In genomic region chr2:216516730-216517350, GRCh38 we compare ENCODE assay signal across 9 cellular contexts. TPM values are rescaled to one million over a fixed set of nuclear protein-coding genes. Genes with fewer than 3 reads are reported as not detected.
A peak's percentile ranks its signal among the peaks of the same experiment; 100 is the strongest.
DNase-seq lines count a peak whose midpoint lies in the region; ATAC-seq and TF ChIP-seq lines count a peak whose summit lies in the region.
"Had no signal": no experiment of that assay in that cellular context is flagged by ENCODE, and none has a peak within 500 bp of the region (broad histone marks: within the 10 kb centered on the region; RNA-seq: fewer than 3 reads in every experiment).

No MANE protein-coding gene starts in this region.

- H3K9me3 Mint-ChIP-seq in CD14-positive monocyte (no peaks in the 10 kb centered on the region), HFFc6 (no peaks in the 10 kb centered on the region)
- H3K9me3 Mint-ChIP-seq: dendritic cell treated with granulocyte-macrophage colony-stimulating factor and Interleukin-4, amounts not matched to agents 40 ng/mL and 50 ng/mL, for 4 days had no signal

- H3K4me1 Mint-ChIP-seq in CD14-positive monocyte = no peaks in the 10 kb centered on the region
- H3K4me1 Mint-ChIP-seq in HFFc6 (ENCODE audit: low read depth) = peaks cover 16% of the 10 kb centered on the region

- no peaks in the 10 kb centered on the region for H3K27me3 ChIP-seq in colonic mucosa

- no peaks in the 10 kb centered on the region for H3K9me3 ChIP-seq in colonic mucosa

- no peak overlapping the region for H3K4me3 ChIP-seq in colonic mucosa

- no peak overlapping the region for H3K27ac ChIP-seq in colonic mucosa

- intact Hi-C loops in CD14-positive monocyte (cut with micrococcal nuclease) (no loop called here), colonic mucosa (cut with DNase I) (no loop called here)

- H3K36me3 ChIP-seq in colonic mucosa = no peaks in the 10 kb centered on the region

- no peak overlapping the region for H3K9ac ChIP-seq in colonic mucosa (ENCODE audit: low read depth in 2 of 2, low read length in 2 of 2)

- H3K4me3 Mint-ChIP-seq in CD14-positive monocyte = no peak overlapping the region
- H3K4me3 Mint-ChIP-seq in HFFc6 = no peak overlapping the region
- H3K4me3 Mint-ChIP-seq: dendritic cell treated with granulocyte-macrophage colony-stimulating factor and Interleukin-4, amounts not matched to agents 40 ng/mL and 50 ng/mL, for 4 days had no signal

- ATAC-seq in GM18858 (IDR thresholded peaks at IDR 0.05; ENCODE audit: unreplicated experiment) = no peak

- H3K4me1 ChIP-seq in colonic mucosa = no peaks in the 10 kb centered on the region

- DNase-seq in CD14-positive monocyte (ENCODE audit: low spot score) (no peak), HFFc6 (peak; percentile 53), NCI-H774 (lab: John Stamatoyannopoulos, UW) (peak; percentile 10), colonic mucosa (no peak), midbrain (lab: John Stamatoyannopoulos, UW) (peak; percentile 34), HK-2 (ENCODE audit: unreplicated experiment) (no peak)
- DNase-seq in activated CD8-positive, alpha-beta memory T cell treated with anti-CD3 and anti-CD28 coated beads for 24 hours = no peak

- TF ChIP-seq CTCF in CD14-positive monocyte (IDR thresholded peaks at IDR 0.05) (peak; percentile 71), HFFc6 (IDR thresholded peaks at IDR 0.05) (peak; percentile 90), colonic mucosa (IDR thresholded peaks at IDR 0.05) (peak; percentile 57)

- H3K36me3 Mint-ChIP-seq in CD14-positive monocyte (peaks cover 0 to 1% of the 10 kb centered on the region in 2 donors), HFFc6 (ENCODE audit: low read depth) (no peaks in the 10 kb centered on the region)

- peaks cover 0 to 2% (median 2%) of the 10 kb centered on the region in 3 donors for H3K27me3 Mint-ChIP-seq in CD14-positive monocyte (ENCODE audit: low read depth in 3 of 3)
- H3K27me3 Mint-ChIP-seq in HFFc6 (ENCODE audit: insufficient read depth) = no peaks in the 10 kb centered on the region
- H3K27me3 Mint-ChIP-seq: dendritic cell treated with granulocyte-macrophage colony-stimulating factor and Interleukin-4, amounts not matched to agents 40 ng/mL and 50 ng/mL, for 4 days had no signal

- H3K27ac Mint-ChIP-seq in CD14-positive monocyte (no peak overlapping the region), HFFc6 (no peak overlapping the region)
- H3K27ac Mint-ChIP-seq: dendritic cell treated with granulocyte-macrophage colony-stimulating factor and Interleukin-4, amounts not matched to agents 40 ng/mL and 50 ng/mL, for 4 days had no signal

RNA-seq across cellular contexts. Expression of gene RPL37A, which starts 18.2 kb away (rescaled TPM):
- 1,000 to 10,000 TPM; 1,504 to 1,597 TPM for polyA plus RNA-seq in CD14-positive monocyte
- total RNA-seq in HFFc6 (2021; fragmentation: NEBNext Ultra II Directional; extraction: Animal tissue kit (Norgen Biotek cat#: 25700)) = 1,000 to 10,000 TPM; 1,992 to 3,122 (median 2,808) TPM
- total RNA-seq in colonic mucosa = 1,000 to 10,000 TPM; 1,895 to 2,156 TPM

Comparison
In these comparisons a context has a peak if more than half of its experiments do, and no peak if none do; other contexts are left out.
1. DNase-seq: peak in HFFc6 (single experiment), NCI-H774 (single experiment) and midbrain (single experiment); none in CD14-positive monocyte (single experiment), colonic mucosa (single experiment), activated CD8-positive, alpha-beta memory T cell treated with anti-CD3 and anti-CD28 coated beads for 24 hours (single experiment) and HK-2 (single experiment).
2. Peak in every context shown above with its lines, with median percentiles within 50 percentile points of each other: CTCF ChIP-seq.